ENCODE assay signal across 8 cellular contexts in the genomic region with DNA sequence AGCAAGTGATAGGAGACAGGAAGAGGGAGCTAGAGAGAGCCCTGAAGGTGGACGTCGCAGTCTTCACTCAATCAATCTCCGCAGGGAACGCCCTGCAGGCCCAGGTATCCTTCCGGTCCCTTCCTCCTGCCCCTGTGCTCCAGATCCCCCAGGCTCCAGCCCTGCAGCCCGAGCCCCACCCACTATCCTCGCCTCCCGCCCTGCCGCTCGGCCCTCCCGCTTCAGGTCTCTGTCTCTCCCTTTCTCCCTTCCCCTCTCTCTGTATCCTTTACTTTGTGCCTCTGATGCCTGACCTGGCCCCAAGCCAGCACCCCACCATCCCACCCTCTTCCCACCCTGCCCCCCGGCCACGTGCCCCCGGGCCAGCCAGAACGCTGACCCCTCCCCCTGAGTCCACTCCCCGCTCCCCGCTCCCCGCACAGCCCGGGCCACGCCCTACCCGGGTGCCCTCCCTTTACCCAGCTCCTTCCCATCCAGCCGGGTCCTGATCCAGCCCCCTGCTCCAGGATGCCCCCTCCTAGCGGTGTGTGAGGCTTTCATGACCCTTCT.
A peak's percentile ranks its signal among the peaks of the same experiment; 100 is the strongest.
DNase-seq lines count a peak whose midpoint lies in the region; ATAC-seq, FAIRE-seq and TF ChIP-seq lines count a peak whose summit lies in the region.

No MANE protein-coding gene starts in this region.

- no peaks in the 10 kb centered on the region for H3K79me2 ChIP-seq in HepG2 (ENCODE audit: insufficient read depth, low read length)

- peaks cover 25% of the 10 kb centered on the region for H3K27me3 Mint-ChIP-seq in dendritic cell treated with granulocyte-macrophage colony-stimulating factor and Interleukin-4, amounts not matched to agents 40 ng/mL and 50 ng/mL, for 4 days

- H3K27ac Mint-ChIP-seq in dendritic cell treated with granulocyte-macrophage colony-stimulating factor and Interleukin-4, amounts not matched to agents 40 ng/mL and 50 ng/mL, for 4 days, result peak overlapping the region; percentile 52

- FAIRE-seq in HepG2 (lab: Jason Lieb, UNC), result peak; percentile 93

- CTCF ChIA-PET in HepG2 (lab: Yijun Ruan, JAX; ENCODE audit: low intra/inter-chr PET ratio, low total read pairs), result interaction anchor here (0.8 to 3.3 kb wide), 3 partner anchors 136 to 185 kb away, joined by 3 to 20 read pairs (median 10); no protein-coding TSS in a partner anchor

- ATAC-seq in HG02642 (IDR thresholded peaks at IDR 0.05; ENCODE audit: poor library complexity, unreplicated experiment) (peak; percentile 45), HepG2 (peak; percentile 78)

- under 1% methylated on average over 23 of the region's 23 CpGs for WGBS in HepG2 (ENCODE audit: low lambda C conversion rate)

- peaks cover 6% of the 10 kb centered on the region for H3K36me3 Mint-ChIP-seq in dendritic cell treated with granulocyte-macrophage colony-stimulating factor and Interleukin-4, amounts not matched to agents 40 ng/mL and 50 ng/mL, for 4 days (ENCODE audit: low read depth)

- H3K27me3 ChIP-seq in HepG2 (ENCODE audit: control insufficient read depth in 1 of 2, insufficient read depth in 2 of 2, low read length in 2 of 2), result no peaks in the 10 kb centered on the region; a peak in 1 of 5 replicates

- intact Hi-C loops in dendritic cell treated with granulocyte-macrophage colony-stimulating factor and Interleukin-4, amounts not matched to agents 40 ng/mL and 50 ng/mL, for 4 days (cut with micrococcal nuclease), result loop anchor here (1.0 kb wide), 1 partner anchor 161 kb away; no protein-coding TSS in a partner anchor
- intact Hi-C loops in HepG2 (cut with micrococcal nuclease; ENCODE audit: unreplicated experiment), result loop anchor here (1.0 to 2.0 kb wide), 2 partner anchors 44 to 161 kb away; no protein-coding TSS in a partner anchor

- TF ChIP-seq EP300 in HepG2 (IDR thresholded peaks at IDR 0.05; ENCODE audit: low read depth in 2 of 2, low read length in 2 of 2), result no peak
- no peak for TF ChIP-seq EP300 in HepG2 (CRISPR knock-in tag; IDR thresholded peaks at IDR 0.05; ENCODE audit: borderline replicate concordance)

- no peaks in the 10 kb centered on the region for H4K20me1 ChIP-seq in HepG2 (ENCODE audit: insufficient read depth, low read length)

- no peaks in the 10 kb centered on the region for H3K9me3 ChIP-seq in HepG2 (ENCODE audit: low read length)

- peaks cover 17% of the 10 kb centered on the region for H3K4me1 ChIP-seq in HepG2 (ENCODE audit: insufficient read depth, low read length)

- TF ChIP-seq CTCF in HepG2 (CRISPR knock-in tag; IDR thresholded peaks at IDR 0.05), result no peak; the same call in 1 of the 2 replicates

- H2AFZ ChIP-seq in HepG2 (ENCODE audit: low read length), result no peak overlapping the region

- peaks cover 17% of the 10 kb centered on the region for H3K4me1 Mint-ChIP-seq in dendritic cell treated with granulocyte-macrophage colony-stimulating factor and Interleukin-4, amounts not matched to agents 40 ng/mL and 50 ng/mL, for 4 days (ENCODE audit: low read depth)

- H3K4me3 Mint-ChIP-seq in dendritic cell treated with granulocyte-macrophage colony-stimulating factor and Interleukin-4, amounts not matched to agents 40 ng/mL and 50 ng/mL, for 4 days, result peak overlapping the region; percentile 92

- H3K4me3 ChIP-seq in HepG2 (replicated peaks in 1 of 3; ENCODE audit: insufficient read depth in 1 of 3, low read depth in 2 of 3, low read length in 3 of 3), result peak overlapping the region; percentile 42 to 79 (median 74); a peak in 5 of 6 replicates

- H3K36me3 ChIP-seq in HepG2 (replicated peaks in 1 of 2; ENCODE audit: control insufficient read depth in 1 of 2, insufficient read depth in 2 of 2, low read length in 2 of 2), result no peaks in the 10 kb centered on the region

- H3K9ac ChIP-seq in HepG2 (ENCODE audit: insufficient read depth, low read depth, low read length), result peak overlapping the region; percentile 28; the same call in 1 of the 2 replicates

- in situ Hi-C loops in HepG2 (cut with HindIII; ENCODE audit: extremely low pct_ligation_motif_present, low pct_unique_long_range_greater_than_20kb), result loop anchor here (5.0 kb wide), 1 partner anchor 163 kb away; no protein-coding TSS in a partner anchor

- no peak for TF ChIP-seq RAD21 in HepG2 (CRISPR knock-in tag; IDR thresholded peaks at IDR 0.05)

- H3K27ac ChIP-seq in HepG2 (ENCODE audit: extremely low read length, insufficient read depth, low read length), result no peak overlapping the region

- no TSS peak for BruUV-seq in HepG2 (replicated peaks; lab: Mats Ljungman, UMichigan)

- DNase-seq in stimulated activated CD4-positive, alpha-beta T cell treated with anti-CD3 and anti-CD28 coated beads, Interleukin-12 subunit alpha, Interleukin-12 subunit beta, amount 100 ng/mL, for 48 hours (ENCODE audit: low read depth in 2 of 3, low spot score in 1 of 3), result peak; percentile 15 to 38 (median 27)
- no peak for DNase-seq in stimulated activated CD4-positive, alpha-beta T cell treated with anti-CD3 and anti-CD28 coated beads, Interleukin-12 subunit alpha, Interleukin-12 subunit beta, amount 100 ng/mL, for 4 hours
- peak; percentile 64 for DNase-seq in NCI-H128 (lab: John Stamatoyannopoulos, UW; ENCODE audit: unreplicated experiment)
- peak; percentile 5 to 45 (median 31) for DNase-seq in T-helper 1 cell
- DNase-seq in HepG2 (ENCODE audit: low spot score), result peak; percentile 78
- peak; percentile 71 for DNase-seq in stimulated activated CD8-positive, alpha-beta memory T cell treated with anti-CD3 and anti-CD28 coated beads, Interleukin-4, amount 100 ng/mL, for 48 hours

- no peaks in the 10 kb centered on the region for H3K9me3 Mint-ChIP-seq in dendritic cell treated with granulocyte-macrophage colony-stimulating factor and Interleukin-4, amounts not matched to agents 40 ng/mL and 50 ng/mL, for 4 days

- POLR2A ChIA-PET in HepG2 (lab: Yijun Ruan, JAX), result interaction anchor here (0.8 to 2.8 kb wide), 4 partner anchors 44 to 186 kb away, joined by 3 to 13 read pairs (median 3); no protein-coding TSS in a partner anchor

- H3K4me2 ChIP-seq in HepG2 (ENCODE audit: low read depth, low read length), result peak overlapping the region; percentile 77

- no peak for TF ChIP-seq POLR2A in HepG2 (IDR thresholded peaks at IDR 0.05; ENCODE audit: insufficient read depth in 1 of 2, low read depth in 2 of 2, low read length in 2 of 2)

TF ChIP-seq in HepG2, 621 proteins besides CTCF, POLR2A, EP300 and RAD21 (continues in another document):
- TF ChIP-seq SP140L (CRISPR knock-in tag; IDR thresholded peaks at IDR 0.05; ENCODE audit: borderline replicate concordance) (no peak), ZNF317 (CRISPR knock-in tag; IDR thresholded peaks at IDR 0.05) (no peak), SP1 (IDR thresholded peaks at IDR 0.05) (no peak), SP1 (CRISPR knock-in tag; IDR thresholded peaks at IDR 0.05) (peak; percentile 48; the same call in 1 of the 2 replicates)
- TF ChIP-seq, protein P1, sequence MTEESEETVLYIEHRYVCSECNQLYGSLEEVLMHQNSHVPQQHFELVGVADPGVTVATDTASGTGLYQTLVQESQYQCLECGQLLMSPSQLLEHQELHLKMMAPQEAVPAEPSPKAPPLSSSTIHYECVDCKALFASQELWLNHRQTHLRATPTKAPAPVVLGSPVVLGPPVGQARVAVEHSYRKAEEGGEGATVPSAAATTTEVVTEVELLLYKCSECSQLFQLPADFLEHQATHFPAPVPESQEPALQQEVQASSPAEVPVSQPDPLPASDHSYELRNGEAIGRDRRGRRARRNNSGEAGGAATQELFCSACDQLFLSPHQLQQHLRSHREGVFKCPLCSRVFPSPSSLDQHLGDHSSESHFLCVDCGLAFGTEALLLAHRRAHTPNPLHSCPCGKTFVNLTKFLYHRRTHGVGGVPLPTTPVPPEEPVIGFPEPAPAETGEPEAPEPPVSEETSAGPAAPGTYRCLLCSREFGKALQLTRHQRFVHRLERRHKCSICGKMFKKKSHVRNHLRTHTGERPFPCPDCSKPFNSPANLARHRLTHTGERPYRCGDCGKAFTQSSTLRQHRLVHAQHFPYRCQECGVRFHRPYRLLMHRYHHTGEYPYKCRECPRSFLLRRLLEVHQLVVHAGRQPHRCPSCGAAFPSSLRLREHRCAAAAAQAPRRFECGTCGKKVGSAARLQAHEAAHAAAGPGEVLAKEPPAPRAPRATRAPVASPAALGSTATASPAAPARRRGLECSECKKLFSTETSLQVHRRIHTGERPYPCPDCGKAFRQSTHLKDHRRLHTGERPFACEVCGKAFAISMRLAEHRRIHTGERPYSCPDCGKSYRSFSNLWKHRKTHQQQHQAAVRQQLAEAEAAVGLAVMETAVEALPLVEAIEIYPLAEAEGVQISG (CRISPR knock-in tag; IDR thresholded peaks at IDR 0.05), result peak; percentile 78
